Comparison of ENCODE assay signal across 16 cellular contexts in the genomic region with DNA sequence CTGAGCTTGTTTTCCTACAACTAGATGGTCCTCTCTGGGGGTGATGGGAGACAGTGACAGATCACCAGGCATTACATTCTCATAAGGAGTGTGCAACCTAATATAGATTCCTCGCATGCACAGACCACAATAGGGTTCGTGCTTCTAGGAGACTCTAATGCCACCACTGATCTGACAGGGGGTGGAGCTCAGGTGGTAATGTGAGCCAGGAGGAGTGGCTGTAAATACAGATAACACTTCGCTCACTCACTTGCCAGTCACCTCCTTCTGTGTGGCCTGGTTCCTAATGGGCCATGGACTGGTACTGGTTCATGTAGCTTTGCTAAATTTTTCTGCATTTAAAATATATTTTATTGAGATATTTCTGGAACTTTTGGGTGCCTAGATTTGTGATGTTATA.
A peak's percentile ranks its signal among the peaks of the same experiment; 100 is the strongest.
DNase-seq lines count a peak whose midpoint lies in the region; ATAC-seq, FAIRE-seq and TF ChIP-seq lines count a peak whose summit lies in the region.
"Had no signal": no experiment of that assay in that cellular context is flagged by ENCODE, and none has a peak within 500 bp of the region (broad histone marks: within the 10 kb centered on the region; RNA-seq: fewer than 3 reads in every experiment).

No MANE protein-coding gene starts in this region.

- H3K56ac ChIP-seq in IMR-90 (ENCODE audit: extremely low read depth, insufficient read depth, low read length): no peak overlapping the region

- H3K27me3 ChIP-seq in HCT116 (ENCODE audit: insufficient read depth, low read length): no peaks in the 10 kb centered on the region
- no peaks in the 10 kb centered on the region for H3K27me3 ChIP-seq in IMR-90 (ENCODE audit: control insufficient read depth, insufficient read depth, low read length)
- H3K27me3 ChIP-seq in body of pancreas: no peaks in the 10 kb centered on the region
- H3K27me3 ChIP-seq in pancreas: no peaks in the 10 kb centered on the region

- H3K9me2 ChIP-seq in HCT116 (ENCODE audit: insufficient read depth): no peaks in the 10 kb centered on the region

- CTCF ChIA-PET in HCT116 (lab: Charles Lee) (no interaction called here), IMR-90 (lab: Yijun Ruan, JAX) (no interaction called here)

- H3K4ac ChIP-seq in IMR-90 (ENCODE audit: low read depth, low read length): no peak overlapping the region

- H3K9ac ChIP-seq in HCT116 (ENCODE audit: low read length): no peak overlapping the region
- H3K9ac ChIP-seq in IMR-90 (ENCODE audit: low read depth, low read length): no peak overlapping the region

- H2AK5ac ChIP-seq in IMR-90 (ENCODE audit: low read depth, low read length): peak overlapping the region; percentile 38; the same call in 1 of the 2 replicates

- no peak for FAIRE-seq in pancreas (lab: Jason Lieb, UNC)
- FAIRE-seq: A549, GM12892 had no signal

- H2AFZ ChIP-seq in HCT116 (ENCODE audit: low read depth, low read length, poor library complexity, severe bottlenecking): no peak overlapping the region
- no peak overlapping the region for H2AFZ ChIP-seq in IMR-90 (replicated peaks; ENCODE audit: low read length, poor library complexity)

- RAD21 ChIA-PET in HCT116 (lab: Charles Lee; ENCODE audit: low non-redundant PET in 1 of 2, low total read pairs in 2 of 2, uncharacterized antibody in 2 of 2, unreplicated experiment in 2 of 2): no interaction called here

- dilution Hi-C loops in IMR-90 (cut with HindIII; ENCODE audit: low sequenced_read_pairs, unreplicated experiment): no loop called here

- no peak overlapping the region for H3K18ac ChIP-seq in IMR-90 (ENCODE audit: low read depth, low read length)

- H3K9me3 ChIP-seq in HCT116 (ENCODE audit: control insufficient read depth in 1 of 2, insufficient read depth in 1 of 2, low read depth in 1 of 2, low read length in 2 of 2) (no peaks in the 10 kb centered on the region), IMR-90 (ENCODE audit: control insufficient read depth, insufficient read depth, low read length) (no peaks in the 10 kb centered on the region), body of pancreas (no peaks in the 10 kb centered on the region), pancreas (no peaks in the 10 kb centered on the region)
- H3K9me3 ChIP-seq: A549 had no signal

- peak; percentile 40; the same call in 1 of the 2 replicates for ATAC-seq in HCT116
- no peak for ATAC-seq in IMR-90 (ENCODE audit: low read depth)
- ATAC-seq in body of pancreas: peak; percentile 64
- peak; percentile 85 to 97 (median 92) for ATAC-seq in pancreas
- ATAC-seq in sciatic nerve: no peak
- ATAC-seq: A549; CD8-positive, alpha-beta T cell had no signal

- H3K79me1 ChIP-seq in IMR-90 (ENCODE audit: low read depth in 1 of 2, low read length in 2 of 2): no peaks in the 10 kb centered on the region

- H2BK15ac ChIP-seq in IMR-90 (ENCODE audit: low read depth, low read length): no peak overlapping the region

- H3K4me2 ChIP-seq in HCT116 (ENCODE audit: low read length) (no peak overlapping the region), IMR-90 (ENCODE audit: low read depth, low read length) (no peak overlapping the region)
- H3K4me2 ChIP-seq: A549 had no signal

- POLR2A ChIA-PET in HCT116 (lab: Charles Lee): no interaction called here
- POLR2A ChIA-PET in IMR-90 (lab: Charles Lee; ENCODE audit: unreplicated experiment): no interaction called here

- H3K23ac ChIP-seq in IMR-90 (ENCODE audit: low read depth, low read length): no peak overlapping the region

- no peak overlapping the region for H4K8ac ChIP-seq in IMR-90 (ENCODE audit: low read depth in 2 of 2, low read length in 2 of 2)

- TF ChIP-seq RAD21 in HCT116 (IDR thresholded peaks at IDR 0.05; ENCODE audit: low read depth) (no peak), IMR-90 (IDR thresholded peaks at IDR 0.05; ENCODE audit: low read length) (no peak)

- no peaks in the 10 kb centered on the region for H4K20me1 ChIP-seq in HCT116 (ENCODE audit: insufficient read depth)
- H4K20me1 ChIP-seq in IMR-90 (ENCODE audit: insufficient read depth, low read length): no peaks in the 10 kb centered on the region

- DNase-seq in HCT116 (ENCODE audit: low read depth, low spot score): no peak
- no peak for DNase-seq in IMR-90
- peak; percentile 44 to 72 (median 64) for DNase-seq in body of pancreas
- peak in 3 of 6 donors; percentile 43 to 52 (median 46) for DNase-seq in pancreas
- no peak for DNase-seq in stimulated activated CD8-positive, alpha-beta memory T cell treated with anti-CD3 and anti-CD28 coated beads, Interleukin-4, amount 100 ng/mL, for 48 hours
- DNase-seq in sciatic nerve (ENCODE audit: low spot score): no peak
- DNase-seq in NCI-H2081 (lab: John Stamatoyannopoulos, UW): no peak
- DNase-seq: CD8-positive, alpha-beta T cell; COR-L47; DND-41; GDM1; GOT3; H9; HFFc6 had no signal

- no peak overlapping the region for H3K27ac ChIP-seq in HCT116 (ENCODE audit: low read depth, low read length)
- no peak overlapping the region for H3K27ac ChIP-seq in IMR-90 (ENCODE audit: insufficient read depth, low read length)
- no peak overlapping the region for H3K27ac ChIP-seq in body of pancreas
- no peak overlapping the region for H3K27ac ChIP-seq in pancreas
- H3K27ac ChIP-seq: A549 had no signal

- TF ChIP-seq POLR2A in HCT116 (IDR thresholded peaks at IDR 0.05; ENCODE audit: borderline replicate concordance, extremely low read depth, insufficient read depth, insufficient read length): no peak
- TF ChIP-seq POLR2A in IMR-90 (IDR thresholded peaks at IDR 0.05; ENCODE audit: low read depth, low read length): no peak
- no peak for TF ChIP-seq POLR2A in body of pancreas (IDR thresholded peaks at IDR 0.05)

- 100% methylated on average over 1 of the region's 3 CpGs; no CpG with 5 or more reads in 1 of the 2 experiments for WGBS in IMR-90 (ENCODE audit: extremely low coverage in 2 of 2, insufficient read length in 1 of 2), 2 experiments
- WGBS in body of pancreas, 2 donors: 31 to 53% methylated on average over 3 of the region's 3 CpGs
- 26 to 35% methylated on average over 3 of the region's 3 CpGs for WGBS in pancreas, 2 donors

- H3K4me1 ChIP-seq in HCT116 (ENCODE audit: control insufficient read depth in 1 of 2, insufficient read depth in 2 of 2, low read length in 2 of 2) (peaks cover 8 to 14% of the 10 kb centered on the region in 2 experiments), IMR-90 (ENCODE audit: control insufficient read depth, insufficient read depth, low read length) (peaks cover 5% of the 10 kb centered on the region), body of pancreas (peaks cover 18% of the 10 kb centered on the region), pancreas (peaks cover 0 to 10% (median 5%) of the 10 kb centered on the region in 3 donors)
- H3K4me1 ChIP-seq: A549 had no signal

- no peaks in the 10 kb centered on the region for H3K79me2 ChIP-seq in HCT116 (ENCODE audit: insufficient read depth, low read length)

- TF ChIP-seq CTCF in HCT116 (IDR thresholded peaks at IDR 0.05 in 2 of 3, conservative IDR thresholded peaks at IDR 0.05 in 1 of 3; ENCODE audit: borderline replicate concordance in 1 of 3, insufficient read depth in 1 of 3, low read depth in 2 of 3, low read length in 2 of 3) (no peak), IMR-90 (conservative IDR thresholded peaks at IDR 0.05; ENCODE audit: low read depth, low read length) (no peak), body of pancreas (IDR thresholded peaks at IDR 0.05) (no peak), pancreas (IDR thresholded peaks at IDR 0.05) (no peak)

- no peak overlapping the region for H2AK9ac ChIP-seq in IMR-90 (replicated peaks; ENCODE audit: low read depth, low read length, poor library complexity)

- H3K4me3 ChIP-seq in HCT116 (replicated peaks in 1 of 2; ENCODE audit: low read depth in 1 of 2, low read length in 2 of 2) (no peak overlapping the region), IMR-90 (ENCODE audit: insufficient read depth, low read depth, low read length) (no peak overlapping the region), body of pancreas (no peak overlapping the region), pancreas (no peak overlapping the region)
- H3K4me3 ChIP-seq: A549 had no signal

- no peak overlapping the region for H2BK20ac ChIP-seq in IMR-90 (ENCODE audit: low read depth, low read length)

- in situ Hi-C loops in IMR-90 (cut with MboI; ENCODE audit: low sequenced_read_pairs): no loop called here

- 0 out of 2 replicates have a peak, but pooled peaks cover 5% of the 10 kb centered on the region for H3K9me1 ChIP-seq in IMR-90 (ENCODE audit: insufficient read depth, low read length)

- no peak overlapping the region for H2BK5ac ChIP-seq in IMR-90 (ENCODE audit: low read depth, low read length, poor library complexity, severe bottlenecking)

- no peak overlapping the region for H3K14ac ChIP-seq in IMR-90 (replicated peaks; ENCODE audit: low read depth, low read length)

- H4K5ac ChIP-seq in IMR-90 (ENCODE audit: low read depth, low read length): no peak overlapping the region

- no peaks in the 10 kb centered on the region; a peak in 1 of 4 replicates for H3K36me3 ChIP-seq in HCT116 (ENCODE audit: control insufficient read depth in 1 of 2, insufficient read depth in 2 of 2, low read length in 2 of 2)
- no peaks in the 10 kb centered on the region for H3K36me3 ChIP-seq in IMR-90 (ENCODE audit: control insufficient read depth, insufficient read depth, low read length)
- no peaks in the 10 kb centered on the region for H3K36me3 ChIP-seq in body of pancreas (replicated peaks in 1 of 2; ENCODE audit: insufficient read depth in 1 of 2, low read depth in 2 of 2)
- H3K36me3 ChIP-seq in pancreas: no peaks in the 10 kb centered on the region

- no peak overlapping the region for H2BK120ac ChIP-seq in IMR-90 (ENCODE audit: low read depth, low read length)

- H4K91ac ChIP-seq in IMR-90 (ENCODE audit: insufficient read depth, low read depth, low read length): no peak overlapping the region

- BruUV-seq in HCT116 (replicated peaks; lab: Mats Ljungman, UMichigan) (no TSS peak), IMR-90 (replicated peaks; lab: Mats Ljungman, UMichigan) (no TSS peak)

- intact Hi-C loops in HCT116 (cut with micrococcal nuclease): no loop called here
- intact Hi-C loops in IMR-90 (cut with micrococcal nuclease): no loop called here
- intact Hi-C loops in body of pancreas (cut with DNase I): no loop called here
- intact Hi-C loops in pancreas (cut with DNase I): no loop called here
- intact Hi-C loops in sciatic nerve (cut with DNase I): no loop called here

TF ChIP-seq in IMR-90, 13 proteins besides CTCF, POLR2A, EP300 and RAD21:
- no peak for TF ChIP-seq ELK1 (IDR thresholded peaks at IDR 0.05; ENCODE audit: borderline replicate concordance, low read depth, low read length)

Comparison
In these comparisons a context has a peak if more than half of its experiments do, and no peak if none do; other contexts are left out.
1. ATAC-seq: peak in HCT116 (single experiment), body of pancreas (single experiment) and pancreas (4 of 4); none in IMR-90 (single experiment) and sciatic nerve (single experiment).
2. DNase-seq: peak in body of pancreas (4 of 4); none in HCT116 (single experiment), IMR-90 (single experiment), stimulated activated CD8-positive, alpha-beta memory T cell treated with anti-CD3 and anti-CD28 coated beads, Interleukin-4, amount 100 ng/mL, for 48 hours (single experiment), sciatic nerve (single experiment) and NCI-H2081 (0 of 2).